In genomic region chr4:102308032-102308799, GRCh38 we compare ENCODE assay signal across 11 cellular contexts. TPM values are rescaled to one million over a fixed set of nuclear protein-coding genes. Genes with fewer than 3 reads are reported as not detected.
DNase-seq lines count a peak whose midpoint lies in the region; ATAC-seq and TF ChIP-seq lines count a peak whose summit lies in the region.
"Had no signal": no experiment of that assay in that cellular context is flagged by ENCODE, and none has a peak within 500 bp of the region (broad histone marks: within the 10 kb centered on the region; RNA-seq: fewer than 3 reads in every experiment).

No MANE protein-coding gene starts in this region.

- no peaks in the 10 kb centered on the region for H3K9me3 Mint-ChIP-seq in Caco-2 (ENCODE audit: unreplicated experiment)
- no peaks in the 10 kb centered on the region for H3K9me3 Mint-ChIP-seq in CD4-positive, alpha-beta memory T cell

- no peak overlapping the region for H3K4me3 ChIP-seq in BE2C (ENCODE audit: low read depth, low read length)
- no peak overlapping the region for H3K4me3 ChIP-seq in epithelial cell of esophagus (ENCODE audit: low read length)
- H3K4me3 ChIP-seq in Caco-2 (ENCODE audit: low read depth, low read length) = no peak overlapping the region
- no peak overlapping the region for H3K4me3 ChIP-seq in CD4-positive, alpha-beta memory T cell (ENCODE audit: low read length in 2 of 2)
- H3K4me3 ChIP-seq: HAP-1 had no signal

- POLR2A ChIA-PET in Caco-2 (lab: Charles Lee) = no interaction called here
- POLR2A ChIA-PET in CD4-positive, alpha-beta memory T cell (lab: Charles Lee; ENCODE audit: partially characterized antibody) = no interaction called here

- DNase-seq in BE2C (peak; percentile 6), NCI-H1436 treated with DMSO at 0.1 percent for 48 hours (lab: John Stamatoyannopoulos, UW) (peak; percentile 17), epithelial cell of esophagus (ENCODE audit: low read depth) (peak; percentile 47), Caco-2 (no peak)
- no peak for DNase-seq in CD4-positive, alpha-beta memory T cell
- DNase-seq in activated CD8-positive, alpha-beta memory T cell treated with anti-CD3 and anti-CD28 coated beads for 24 hours = no peak
- DNase-seq: COR-L47, NCI-H2081 treated with DMSO at 0.1 percent for 48 hours had no signal

- CTCF ChIA-PET in Caco-2 (lab: Charles Lee) = interaction anchor here (0.6 kb wide), 1 partner anchor 223 kb away, joined by 3 read pairs; no protein-coding TSS in a partner anchor
- CTCF ChIA-PET in CD4-positive, alpha-beta memory T cell (lab: Charles Lee; ENCODE audit: partially characterized antibody) = interaction anchor here (0.9 kb wide), 1 partner anchor 37 kb away, joined by 3 read pairs; the partner anchor contains the start of gene SLC39A8

- H3K4me3 Mint-ChIP-seq in Caco-2 (ENCODE audit: unreplicated experiment) = no peak overlapping the region
- H3K4me3 Mint-ChIP-seq in CD4-positive, alpha-beta memory T cell = no peak overlapping the region

- H3K27ac ChIP-seq in CD4-positive, alpha-beta memory T cell (ENCODE audit: low read depth, low read length) = no peak overlapping the region

- TF ChIP-seq CTCF in BE2C (IDR thresholded peaks at IDR 0.05; ENCODE audit: low read depth, low read length) (no peak), epithelial cell of esophagus (IDR thresholded peaks at IDR 0.05; ENCODE audit: insufficient read depth, low read depth, low read length, missing control alignments) (no peak), Caco-2 (IDR thresholded peaks at IDR 0.05; ENCODE audit: insufficient read depth in 1 of 2, low read depth in 1 of 2, low read length in 1 of 2, severe bottlenecking in 1 of 2, unreplicated experiment in 1 of 2) (no peak)

- H3K27ac Mint-ChIP-seq in Caco-2 (ENCODE audit: unreplicated experiment) = no peak overlapping the region
- peak overlapping the region in 3 of 7 donors; percentile 24 to 58 (median 51) for H3K27ac Mint-ChIP-seq in CD4-positive, alpha-beta memory T cell

- H3K4me1 ChIP-seq in BE2C (no peaks in the 10 kb centered on the region), Caco-2 (no peaks in the 10 kb centered on the region)
- H3K4me1 ChIP-seq in CD4-positive, alpha-beta memory T cell (ENCODE audit: insufficient read depth, low read length) = no peaks in the 10 kb centered on the region
- H3K4me1 ChIP-seq: HAP-1 had no signal

- ATAC-seq in GM19351 (IDR thresholded peaks at IDR 0.05; ENCODE audit: unreplicated experiment) (peak; percentile 57), HG03442 (IDR thresholded peaks at IDR 0.05; ENCODE audit: unreplicated experiment) (no peak)

- no peaks in the 10 kb centered on the region for H3K27me3 Mint-ChIP-seq in Caco-2 (ENCODE audit: insufficient read depth, unreplicated experiment)
- H3K27me3 Mint-ChIP-seq in CD4-positive, alpha-beta memory T cell = no peaks in the 10 kb centered on the region

- H3K27me3 ChIP-seq in BE2C (no peaks in the 10 kb centered on the region), Caco-2 (replicated peaks; ENCODE audit: control insufficient read depth, insufficient read depth, low read length) (no peaks in the 10 kb centered on the region)
- H3K27me3 ChIP-seq in CD4-positive, alpha-beta memory T cell (ENCODE audit: insufficient read depth, low read length) = no peaks in the 10 kb centered on the region

- H3K4me1 Mint-ChIP-seq in Caco-2 (ENCODE audit: low read depth, unreplicated experiment) = no peaks in the 10 kb centered on the region
- peaks cover 2 to 14% (median 5%) of the 10 kb centered on the region in 4 donors for H3K4me1 Mint-ChIP-seq in CD4-positive, alpha-beta memory T cell

- H3K36me3 Mint-ChIP-seq in Caco-2 (ENCODE audit: insufficient read depth, unreplicated experiment) = no peaks in the 10 kb centered on the region
- peaks cover 24 to 42% of the 10 kb centered on the region in 2 donors for H3K36me3 Mint-ChIP-seq in CD4-positive, alpha-beta memory T cell

- H3K9me3 ChIP-seq in BE2C (no peaks in the 10 kb centered on the region), Caco-2 (no peaks in the 10 kb centered on the region)
- no peaks in the 10 kb centered on the region for H3K9me3 ChIP-seq in CD4-positive, alpha-beta memory T cell (ENCODE audit: control insufficient read depth in 1 of 2, low read length in 2 of 2)
- H3K9me3 ChIP-seq: HAP-1 had no signal

- intact Hi-C loops in Caco-2 (cut with micrococcal nuclease; ENCODE audit: unreplicated experiment) = loop anchor here (2.0 kb wide), 1 partner anchor 37 kb away; the partner anchor contains the start of gene SLC39A8
- intact Hi-C loops in CD4-positive, alpha-beta memory T cell (cut with micrococcal nuclease) = no loop called here

- BruUV-seq in Caco-2 (replicated peaks; lab: Mats Ljungman, UMichigan) = no TSS peak

- no peaks in the 10 kb centered on the region for H3K36me3 ChIP-seq in BE2C
- no peaks in the 10 kb centered on the region for H3K36me3 ChIP-seq in Caco-2 (ENCODE audit: control insufficient read depth, insufficient read depth, low read length)
- no peaks in the 10 kb centered on the region for H3K36me3 ChIP-seq in CD4-positive, alpha-beta memory T cell (ENCODE audit: insufficient read depth, low read length)
- H3K36me3 ChIP-seq: HAP-1 had no signal

RNA-seq across cellular contexts. Expression of gene SLC39A8, which starts 37.1 kb away (rescaled TPM):
- polyA plus RNA-seq in BE2C (2012; ENCODE audit: insufficient read depth, insufficient read length, low read depth) = 1.5 TPM
- total RNA-seq in Caco-2 (2022) = 14.1 and 15.5 TPM in 2 replicates
- total RNA-seq in CD4-positive, alpha-beta memory T cell = 10 to 100 TPM; 24.6 to 25.7 TPM
- 100 to 1,000 TPM in 1 of 2 donors, 10 to 100 TPM in 1; 52.5 to 112 TPM for polyA plus RNA-seq in CD4-positive, alpha-beta memory T cell

Comparison
In these comparisons a context has a peak if more than half of its experiments do, and no peak if none do; other contexts are left out.
1. DNase-seq: peak in BE2C (single experiment), NCI-H1436 treated with DMSO at 0.1 percent for 48 hours (single experiment) and epithelial cell of esophagus (single experiment); none in Caco-2 (0 of 2), CD4-positive, alpha-beta memory T cell (0 of 5) and activated CD8-positive, alpha-beta memory T cell treated with anti-CD3 and anti-CD28 coated beads for 24 hours (single experiment).